In genomic region chr5:103138202-103138601, GRCh38 we compare ENCODE assay signal across 21 cellular contexts.
"Had no signal": no experiment of that assay in that cellular context is flagged by ENCODE, and none has a peak within 500 bp of the region (broad histone marks: within the 10 kb centered on the region; RNA-seq: fewer than 3 reads in every experiment).

No MANE protein-coding gene starts in this region.

- H3K27ac ChIP-seq: KMS-11, RWPE1 had no signal

- DNase-seq: Kasumi-1, MM.1S, NCI-H1092 treated with DMSO at 0.1 percent for 48 hours, NCI-H1436, NCI-H187, NCI-H2029, NCI-H2081 treated with DMSO at 0.1 percent for 48 hours, NCI-H2171, NCI-H226, NCI-H446, NCI-H510A, NCI-H524 treated with DMSO at 0.1 percent for 48 hours, NCI-H69, NCI-H774, PC-3, SHP77, SK-N-SH had no signal

- H3K9me3 ChIP-seq: SK-N-SH had no signal

- H3K4me3 ChIP-seq: K562 had no signal

- FAIRE-seq: HTR-8/SVneo, K562 had no signal
